Comparison of ENCODE assay signal across 8 cellular contexts in genomic region chr14:97977711-97978261, GRCh38.
DNase-seq lines count a peak whose midpoint lies in the region; ATAC-seq and TF ChIP-seq lines count a peak whose summit lies in the region.

No MANE protein-coding gene starts in this region.

- no peaks in the 10 kb centered on the region for H3K9me2 ChIP-seq in hepatocyte (replicated peaks; ENCODE audit: insufficient read depth)

- TF ChIP-seq CTCF in RWPE1 (conservative IDR thresholded peaks at IDR 0.05; ENCODE audit: low read depth) = no peak
- TF ChIP-seq CTCF in hepatocyte (IDR thresholded peaks at IDR 0.05; ENCODE audit: poor library complexity) = no peak

- H3K4me3 ChIP-seq in CD8-positive, alpha-beta memory T cell (ENCODE audit: low read length) = peak overlapping the region; percentile 56
- H3K4me3 ChIP-seq in hepatocyte = no peak overlapping the region

- peaks cover 0 to 28% (median 14%) of the 10 kb centered on the region in 3 donors for H3K36me3 Mint-ChIP-seq in CD8-positive, alpha-beta memory T cell
- H3K36me3 Mint-ChIP-seq in activated naive CD4-positive, alpha-beta T cell treated with anti-CD3 and anti-CD28 coated beads, Interleukin-2, amount 10 ng/mL, durations not matched to agents 7 days and 5 days = peaks cover 26% of the 10 kb centered on the region

- no peaks in the 10 kb centered on the region for H3K79me2 ChIP-seq in hepatocyte

- H3K27ac ChIP-seq in CD8-positive, alpha-beta memory T cell (ENCODE audit: low read depth, low read length) = peak overlapping the region; percentile 52
- H3K27ac ChIP-seq in RWPE1 = peak overlapping the region; percentile 93
- H3K27ac ChIP-seq in hepatocyte = peak overlapping the region; percentile 35

- H3K4me1 Mint-ChIP-seq in CD8-positive, alpha-beta memory T cell = peaks cover 61 to 70% (median 63%) of the 10 kb centered on the region in 3 donors
- peaks cover 65% of the 10 kb centered on the region for H3K4me1 Mint-ChIP-seq in activated naive CD4-positive, alpha-beta T cell treated with anti-CD3 and anti-CD28 coated beads, Interleukin-2, amount 10 ng/mL, durations not matched to agents 7 days and 5 days

- no peak overlapping the region for H2AFZ ChIP-seq in hepatocyte

- ATAC-seq in GM21526 (IDR thresholded peaks at IDR 0.05; ENCODE audit: low FRiP score, unreplicated experiment) = no peak
- ATAC-seq in HG03378 (IDR thresholded peaks at IDR 0.05; ENCODE audit: unreplicated experiment) = no peak

- CTCF ChIA-PET in CD8-positive, alpha-beta memory T cell (lab: Charles Lee) = interaction anchor here (0.6 to 3.4 kb wide), 37 partner anchors 12 to 1438 kb away, joined by 3 to 37 read pairs (median 3); partner anchors contain the start of gene BCL11B
- CTCF ChIA-PET in RWPE1 (lab: Yijun Ruan, JAX) = interaction anchor here (0.6 to 1.4 kb wide), 12 partner anchors 23 to 1440 kb away, joined by 3 to 5 read pairs (median 4); no protein-coding TSS in a partner anchor
- CTCF ChIA-PET in activated naive CD4-positive, alpha-beta T cell treated with anti-CD3 and anti-CD28 coated beads, Interleukin-2, amount 10 ng/mL, durations not matched to agents 7 days and 5 days (lab: Charles Lee) = interaction anchor here (0.7 to 4.8 kb wide), 32 partner anchors 12 to 1289 kb away, joined by 3 to 105 read pairs (median 3); no protein-coding TSS in a partner anchor

- WGBS in hepatocyte (ENCODE audit: low lambda C conversion rate, missing lambda C conversion rate) = 80% methylated on average over 17 of the region's 17 CpGs

- peak overlapping the region; percentile 86 to 98 (median 89) for H3K4me3 Mint-ChIP-seq in CD8-positive, alpha-beta memory T cell
- peak overlapping the region; percentile 89 for H3K4me3 Mint-ChIP-seq in activated naive CD4-positive, alpha-beta T cell treated with anti-CD3 and anti-CD28 coated beads, Interleukin-2, amount 10 ng/mL, durations not matched to agents 7 days and 5 days

- peak overlapping the region; percentile 67 for H3K4me2 ChIP-seq in hepatocyte

- H3K27ac Mint-ChIP-seq in CD8-positive, alpha-beta memory T cell = peak overlapping the region; percentile 66 to 99 (median 92)
- H3K27ac Mint-ChIP-seq in activated naive CD4-positive, alpha-beta T cell treated with anti-CD3 and anti-CD28 coated beads, Interleukin-2, amount 10 ng/mL, durations not matched to agents 7 days and 5 days = peak overlapping the region; percentile 98

- H3K27me3 ChIP-seq in CD8-positive, alpha-beta memory T cell (ENCODE audit: insufficient read depth, low read length, poor library complexity, severe bottlenecking) = no peaks in the 10 kb centered on the region
- H3K27me3 ChIP-seq in hepatocyte = no peaks in the 10 kb centered on the region

- POLR2A ChIA-PET in CD8-positive, alpha-beta memory T cell (lab: Charles Lee) = interaction anchor here (0.5 to 1.4 kb wide), 15 partner anchors 38 to 1293 kb away, joined by 3 to 7 read pairs (median 3); no protein-coding TSS in a partner anchor
- POLR2A ChIA-PET in RWPE1 (lab: Yijun Ruan, JAX; ENCODE audit: low non-redundant PET) = no interaction called here

- no peaks in the 10 kb centered on the region for H3K9me3 Mint-ChIP-seq in CD8-positive, alpha-beta memory T cell
- H3K9me3 Mint-ChIP-seq in activated naive CD4-positive, alpha-beta T cell treated with anti-CD3 and anti-CD28 coated beads, Interleukin-2, amount 10 ng/mL, durations not matched to agents 7 days and 5 days = peaks cover 6% of the 10 kb centered on the region

- H3K4me1 ChIP-seq in CD8-positive, alpha-beta memory T cell (ENCODE audit: insufficient read depth, low read length) = peaks cover 59% of the 10 kb centered on the region
- H3K4me1 ChIP-seq in hepatocyte (ENCODE audit: insufficient read depth) = no peaks in the 10 kb centered on the region

- peak; percentile 51 to 83 (median 66) for DNase-seq in CD8-positive, alpha-beta memory T cell
- DNase-seq in RWPE1 (ENCODE audit: low spot score) (peak; percentile 49), hepatocyte (ENCODE audit: low spot score) (peak; percentile 57), GF-D8 (lab: John Stamatoyannopoulos, UW) (no peak)
- DNase-seq in activated naive CD4-positive, alpha-beta T cell treated with anti-CD3 and anti-CD28 coated beads, Interleukin-2, amount 10 ng/mL, durations not matched to agents 7 days and 5 days = peak; percentile 85
- DNase-seq in stimulated activated CD4-positive, alpha-beta T cell treated with anti-CD3 and anti-CD28 coated beads, Interleukin-1b, Interleukin-23, amount 100 ng/mL, for 24 hours (ENCODE audit: low read depth in 4 of 4, low spot score in 1 of 4) = peak; percentile 38 to 76 (median 59)

- H3K9me3 ChIP-seq in CD8-positive, alpha-beta memory T cell (ENCODE audit: low read length) = no peaks in the 10 kb centered on the region
- no peaks in the 10 kb centered on the region for H3K9me3 ChIP-seq in hepatocyte (ENCODE audit: low read depth)

- no peaks in the 10 kb centered on the region for H3K36me3 ChIP-seq in CD8-positive, alpha-beta memory T cell (ENCODE audit: insufficient read depth, low read length)
- H3K36me3 ChIP-seq in hepatocyte (replicated peaks; ENCODE audit: insufficient read depth, low read depth) = no peaks in the 10 kb centered on the region

- H3K27me3 Mint-ChIP-seq in CD8-positive, alpha-beta memory T cell = peaks cover 0 to 1% of the 10 kb centered on the region in 2 donors
- no peaks in the 10 kb centered on the region for H3K27me3 Mint-ChIP-seq in activated naive CD4-positive, alpha-beta T cell treated with anti-CD3 and anti-CD28 coated beads, Interleukin-2, amount 10 ng/mL, durations not matched to agents 7 days and 5 days

- H4K20me1 ChIP-seq in hepatocyte (ENCODE audit: insufficient read depth, poor library complexity, severe bottlenecking) = no peaks in the 10 kb centered on the region

Comparison
In these comparisons a context has a peak if more than half of its experiments do, and no peak if none do; other contexts are left out.
1. H3K27ac ChIP-seq: peak in every context shown above with its lines; median percentile 93 in RWPE1; 52 in CD8-positive, alpha-beta memory T cell; 35 in hepatocyte.